8 cellular contexts compared by ENCODE assay signal in genomic region chr12:116910645-116911449, GRCh38. TPM values are rescaled to one million over a fixed set of nuclear protein-coding genes. Genes with fewer than 3 reads are reported as not detected.
DNase-seq lines count a peak whose midpoint lies in the region; ATAC-seq and TF ChIP-seq lines count a peak whose summit lies in the region.

A gene with protein sequence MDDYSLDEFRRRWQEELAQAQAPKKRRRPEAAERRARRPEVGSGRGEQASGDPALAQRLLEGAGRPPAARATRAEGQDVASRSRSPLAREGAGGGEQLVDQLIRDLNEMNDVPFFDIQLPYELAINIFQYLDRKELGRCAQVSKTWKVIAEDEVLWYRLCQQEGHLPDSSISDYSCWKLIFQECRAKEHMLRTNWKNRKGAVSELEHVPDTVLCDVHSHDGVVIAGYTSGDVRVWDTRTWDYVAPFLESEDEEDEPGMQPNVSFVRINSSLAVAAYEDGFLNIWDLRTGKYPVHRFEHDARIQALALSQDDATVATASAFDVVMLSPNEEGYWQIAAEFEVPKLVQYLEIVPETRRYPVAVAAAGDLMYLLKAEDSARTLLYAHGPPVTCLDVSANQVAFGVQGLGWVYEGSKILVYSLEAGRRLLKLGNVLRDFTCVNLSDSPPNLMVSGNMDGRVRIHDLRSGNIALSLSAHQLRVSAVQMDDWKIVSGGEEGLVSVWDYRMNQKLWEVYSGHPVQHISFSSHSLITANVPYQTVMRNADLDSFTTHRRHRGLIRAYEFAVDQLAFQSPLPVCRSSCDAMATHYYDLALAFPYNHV (plus strand): TSS chr12:116910950. CDS start chr12:116911038, 88 bp downstream.

- peaks cover 7% of the 10 kb centered on the region for H3K4me1 ChIP-seq in smooth muscle cell (ENCODE audit: low read depth)

- no peaks in the 10 kb centered on the region for H3F3A ChIP-seq in smooth muscle cell (ENCODE audit: low read depth)

- H3K9me3 ChIP-seq in smooth muscle cell (replicated peaks; ENCODE audit: low read depth) = no peaks in the 10 kb centered on the region

- 1% methylated on average over 64 of the region's 82 CpGs for WGBS in smooth muscle cell (ENCODE audit: low lambda C conversion rate)

- peak within 1 kb of the TSS; percentile 97 for H3K4me3 ChIP-seq in smooth muscle cell

- no peaks in the 10 kb centered on the region for H3K27me3 ChIP-seq in smooth muscle cell (ENCODE audit: low read depth)

- peak; percentile 78 for ATAC-seq in HG02763 (IDR thresholded peaks at IDR 0.05; ENCODE audit: unreplicated experiment)

- H3K36me3 ChIP-seq in smooth muscle cell (ENCODE audit: low read depth) = no peaks in the 10 kb centered on the region

- H2AFZ ChIP-seq in smooth muscle cell (ENCODE audit: low read depth) = peak within 1 kb of the TSS; percentile 83

- in situ Hi-C loops in T47D (cut with HindIII; ENCODE audit: low pct_unique_long_range_greater_than_20kb, low sequenced_read_pairs) = no loop called here

- peak within 1 kb of the TSS; percentile 77 for H3K27ac ChIP-seq in smooth muscle cell (ENCODE audit: low read depth)

- H3K79me2 ChIP-seq in smooth muscle cell (ENCODE audit: low read depth) = peaks cover 36% of the 10 kb centered on the region

- peak within 1 kb of the TSS; percentile 99 for H3K4me2 ChIP-seq in smooth muscle cell

- peak within 1 kb of the TSS; percentile 89 for H3K9ac ChIP-seq in smooth muscle cell (ENCODE audit: low read depth)

- H4K20me1 ChIP-seq in smooth muscle cell (ENCODE audit: low read depth) = peaks cover 27% of the 10 kb centered on the region

- no peak for TF ChIP-seq CTCF in smooth muscle cell (IDR thresholded peaks at IDR 0.05; ENCODE audit: borderline replicate concordance, insufficient read depth, poor library complexity, severe bottlenecking)

- DNase-seq in DMS153 (lab: John Stamatoyannopoulos, UW) (peak; percentile 19), DMS153 treated with DMSO at 0.1 percent for 48 hours (lab: John Stamatoyannopoulos, UW; ENCODE audit: unreplicated experiment) (no peak), NCI-H146 treated with DMSO at 0.1 percent for 48 hours (lab: John Stamatoyannopoulos, UW; ENCODE audit: unreplicated experiment) (peak; percentile 41), UCSD-AML1 (lab: John Stamatoyannopoulos, UW; ENCODE audit: unreplicated experiment) (peak; percentile 84), T47D (ENCODE audit: low read depth in 1 of 2, low spot score in 1 of 2) (peak; percentile 79 to 82), iPS-NIHi7 (ENCODE audit: extremely low spot score) (peak; percentile 83), smooth muscle cell (lab: John Stamatoyannopoulos, UW; ENCODE audit: unreplicated experiment) (peak; percentile 29)

RNA-seq across cellular contexts. Expression of the gene that starts here (rescaled TPM):
- 13.4 and 18.3 TPM in 2 replicates for total RNA-seq in smooth muscle cell
- polyA plus RNA-seq in smooth muscle cell = 14.3 and 16.9 TPM in 2 replicates
